15 cellular contexts compared by ENCODE assay signal in genomic region chr2:238346539-238346938, GRCh38.
"Had no signal": no experiment of that assay in that cellular context is flagged by ENCODE, and none has a peak within 500 bp of the region (broad histone marks: within the 10 kb centered on the region; RNA-seq: fewer than 3 reads in every experiment).

No MANE protein-coding gene starts in this region.

- DNase-seq: activated CD4-positive, alpha-beta T cell treated with anti-CD3 and anti-CD28 coated beads for 48 hours; activated CD8-positive, alpha-beta memory T cell treated with anti-CD3 and anti-CD28 coated beads for 24 hours; activated naive CD4-positive, alpha-beta T cell treated with anti-CD3 and anti-CD28 coated beads, Interleukin-2, amount 50 U/mL, for 16 hours; adrenal gland; caudate nucleus; cortex of kidney; effector CD8-positive, alpha-beta T cell; hypothalamus; kidney glomerular epithelial cell; stimulated activated naive CD8-positive, alpha-beta T cell treated with anti-CD3 and anti-CD28 coated beads, Interleukin-15, Interleukin-2, amounts not matched to agents 100 U/mL and 50 U/mL, for 24 hours; T-cell; T1000 had no signal

- H3K4me3 Mint-ChIP-seq: activated T-helper 17 cell treated with anti-CD3 and anti-CD28 coated beads, Interleukin-2, amount 50 U/mL, for 72 hours; mesothelial cell of epicardium; T-cell; type B pancreatic cell had no signal

- H3K4me1 Mint-ChIP-seq: T-cell had no signal

- H3K27ac Mint-ChIP-seq: activated T-helper 17 cell treated with anti-CD3 and anti-CD28 coated beads, Interleukin-2, amount 50 U/mL, for 72 hours; mesothelial cell of epicardium; T-cell; type B pancreatic cell had no signal

- H3K27me3 Mint-ChIP-seq: activated T-helper 17 cell treated with anti-CD3 and anti-CD28 coated beads, Interleukin-2, amount 50 U/mL, for 72 hours; T-cell; type B pancreatic cell had no signal

- H3K36me3 Mint-ChIP-seq: type B pancreatic cell had no signal

- H3K9me3 Mint-ChIP-seq: activated T-helper 17 cell treated with anti-CD3 and anti-CD28 coated beads, Interleukin-2, amount 50 U/mL, for 72 hours; mesothelial cell of epicardium; T-cell; type B pancreatic cell had no signal

- ATAC-seq: activated T-helper 17 cell treated with anti-CD3 and anti-CD28 coated beads, Interleukin-2, amount 50 U/mL, for 72 hours; stimulated activated naive CD8-positive, alpha-beta T cell treated with anti-CD3 and anti-CD28 coated beads, Interleukin-15, Interleukin-2, amounts not matched to agents 100 U/mL and 50 U/mL, for 24 hours; T-cell had no signal
